In the genomic region with DNA sequence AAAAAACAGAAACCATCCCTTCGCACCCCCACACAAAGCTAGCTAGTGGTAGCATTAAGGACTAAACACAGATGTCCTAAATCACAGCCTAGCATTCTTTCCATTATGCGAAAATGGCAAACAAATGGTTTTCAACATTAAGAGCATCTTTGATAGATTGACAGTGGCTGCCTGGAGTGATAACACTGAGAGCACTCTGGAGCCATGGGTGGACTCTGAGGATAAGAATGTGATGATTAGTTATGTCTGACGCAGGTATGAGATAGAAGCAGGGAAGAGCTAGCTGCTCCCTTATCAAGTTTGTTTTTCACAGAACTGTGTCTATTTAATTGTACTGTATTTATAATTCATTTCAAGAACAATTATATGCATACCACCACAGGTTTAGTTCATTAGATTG, we compare ENCODE assay signal across 27 cellular contexts.
DNase-seq lines count a peak whose midpoint lies in the region; ATAC-seq, FAIRE-seq and TF ChIP-seq lines count a peak whose summit lies in the region.
"Had no signal": no experiment of that assay in that cellular context is flagged by ENCODE, and none has a peak within 500 bp of the region (broad histone marks: within the 10 kb centered on the region; RNA-seq: fewer than 3 reads in every experiment).

No MANE protein-coding gene starts in this region.

- H3K27ac Mint-ChIP-seq in progenitor cell of endocrine pancreas: no peak overlapping the region
- H3K27ac Mint-ChIP-seq: CD14-positive monocyte; CD4-positive, alpha-beta T cell; CD8-positive, alpha-beta memory T cell; H9; HFFc6 had no signal

- no peak overlapping the region for H3K14ac ChIP-seq in H1 (ENCODE audit: insufficient read length)

- no peak overlapping the region for H3K4me2 ChIP-seq in H1 (ENCODE audit: insufficient read depth in 1 of 2, low read depth in 2 of 2, low read length in 2 of 2)
- H3K4me2 ChIP-seq: A549; BLaER1 treated with 17β-estradiol and CSF1 and Interleukin-3, amounts not matched to agents 10 nM and 100 nM had no signal

- CTCF ChIA-PET in H1 (lab: Charles Lee; ENCODE audit: partially characterized antibody): interaction anchor here (0.6 to 1.1 kb wide), 3 partner anchors 15 to 20 kb away, joined by 3 read pairs; no protein-coding TSS in a partner anchor

- H2BK20ac ChIP-seq in H1 (ENCODE audit: low read length): peak overlapping the region; percentile 21; the same call in 1 of the 2 replicates

- DNase-seq in cardiac muscle cell (ENCODE audit: low read depth in 1 of 2, low spot score in 1 of 2): no peak
- DNase-seq in cardiac septum (ENCODE audit: low spot score): no peak
- no peak for DNase-seq in right cardiac atrium
- DNase-seq in right atrium auricular region (ENCODE audit: low spot score): no peak
- no peak for DNase-seq in H1 (ENCODE audit: low read depth in 1 of 2, low spot score in 2 of 2)
- no peak for DNase-seq in NCI-H526 (lab: John Stamatoyannopoulos, UW)
- DNase-seq in progenitor cell of endocrine pancreas (ENCODE audit: low spot score, unreplicated experiment): no peak
- DNase-seq: 8988T; ACHN; AML-193; BE2C; CD4-positive, alpha-beta T cell; CD8-positive, alpha-beta memory T cell; DMS 273 treated with DMSO at 0.1 percent for 48 hours; DMS79; EL; GDM1; GM23248; H9; HFFc6 had no signal

- H3K79me2 ChIP-seq in H1 (ENCODE audit: control insufficient read depth in 1 of 2, insufficient read depth in 2 of 2, low read length in 2 of 2): no peaks in the 10 kb centered on the region; a peak in 1 of 4 replicates

- no peak for TF ChIP-seq RAD21 in H1 (IDR thresholded peaks at IDR 0.05 in 1 of 2, conservative IDR thresholded peaks at IDR 0.05 in 1 of 2; ENCODE audit: low read depth in 2 of 2, low read length in 2 of 2)

- H3K23me2 ChIP-seq in H1 (ENCODE audit: low read depth, low read length): no peaks in the 10 kb centered on the region

- H3K9ac ChIP-seq in H1 (replicated peaks in 1 of 4; ENCODE audit: extremely low read depth in 1 of 4, low read depth in 3 of 4, low read length in 3 of 4): no peak overlapping the region
- H3K9ac ChIP-seq: BLaER1 treated with 17β-estradiol and CSF1 and Interleukin-3, amounts not matched to agents 10 nM and 100 nM; GM23248 had no signal

- whole genome bisulfite sequencing in right cardiac atrium: 75% methylated on average over 3 of the region's 3 CpGs
- 92% methylated on average over 3 of the region's 3 CpGs; no CpG with 5 or more reads in 1 of the 2 experiments for WGBS in H1 (ENCODE audit: extremely low coverage in 1 of 2, insufficient coverage in 1 of 2, insufficient read length in 1 of 2, insufficient replicate concordance in 2 of 2, low coverage in 1 of 2, low lambda C conversion rate in 2 of 2, missing lambda C conversion rate in 1 of 2), 2 experiments

- H2AFZ ChIP-seq in H1 (ENCODE audit: low read length): no peak overlapping the region
- H2AFZ ChIP-seq: GM23248 had no signal

- no peaks in the 10 kb centered on the region for H4K20me1 ChIP-seq in H1 (replicated peaks in 1 of 2; ENCODE audit: control insufficient read depth in 1 of 2, insufficient read depth in 2 of 2, low read length in 2 of 2)
- H4K20me1 ChIP-seq: BLaER1 treated with 17β-estradiol and CSF1 and Interleukin-3, amounts not matched to agents 10 nM and 100 nM had no signal

- H3K36me3 Mint-ChIP-seq in progenitor cell of endocrine pancreas (ENCODE audit: insufficient read depth): peaks cover 2% of the 10 kb centered on the region
- H3K36me3 Mint-ChIP-seq: CD14-positive monocyte; CD8-positive, alpha-beta memory T cell had no signal

- no peak overlapping the region for H2BK12ac ChIP-seq in H1 (ENCODE audit: low read depth, low read length)

- H3K9me3 ChIP-seq in cardiac muscle cell (ENCODE audit: low read depth) (no peaks in the 10 kb centered on the region), right cardiac atrium (ENCODE audit: control insufficient read depth, low read length) (no peaks in the 10 kb centered on the region), right atrium auricular region (no peaks in the 10 kb centered on the region), H1 (ENCODE audit: insufficient read depth in 2 of 2, low read depth in 1 of 2, low read length in 1 of 2) (peaks cover 2 to 7% of the 10 kb centered on the region in 2 experiments; a peak in 2 of 4 replicates)
- H3K9me3 ChIP-seq: BE2C had no signal

- POLR2A ChIA-PET in H1 (lab: Charles Lee; ENCODE audit: partially characterized antibody): no interaction called here

- H3K27me3 ChIP-seq in cardiac muscle cell (no peaks in the 10 kb centered on the region), right cardiac atrium (ENCODE audit: control insufficient read depth, insufficient read depth) (no peaks in the 10 kb centered on the region), right atrium auricular region (no peaks in the 10 kb centered on the region), H1 (replicated peaks in 1 of 4; ENCODE audit: control insufficient read depth in 3 of 4, extremely low read depth in 1 of 4, insufficient read depth in 3 of 4, low read length in 3 of 4) (peaks cover 0 to 1% (median 0%) of the 10 kb centered on the region in 4 experiments; a peak in 1 of 7 replicates)
- H3K27me3 ChIP-seq: BE2C; BLaER1 treated with 17β-estradiol and CSF1 and Interleukin-3, amounts not matched to agents 10 nM and 100 nM had no signal

- H4K5ac ChIP-seq in H1 (ENCODE audit: insufficient read length, low read depth, low read length): no peak overlapping the region

- no peak overlapping the region for H3K4me3 Mint-ChIP-seq in progenitor cell of endocrine pancreas (ENCODE audit: low read depth)
- H3K4me3 Mint-ChIP-seq: CD14-positive monocyte; CD4-positive, alpha-beta T cell; CD8-positive, alpha-beta memory T cell; H9; HFFc6 had no signal

- peaks cover 70% of the 10 kb centered on the region for H3K4me1 ChIP-seq in cardiac muscle cell (ENCODE audit: low read depth)
- H3K4me1 ChIP-seq in right cardiac atrium (ENCODE audit: control insufficient read depth, insufficient read depth, low read length): peaks cover 5% of the 10 kb centered on the region
- H3K4me1 ChIP-seq in right atrium auricular region: peaks cover 0 to 30% of the 10 kb centered on the region in 2 donors
- peaks cover 10 to 23% (median 20%) of the 10 kb centered on the region in 4 experiments for H3K4me1 ChIP-seq in H1 (replicated peaks in 1 of 4; ENCODE audit: control insufficient read depth in 3 of 4, insufficient read depth in 4 of 4, low read length in 3 of 4)
- H3K4me1 ChIP-seq: A549 had no signal

- no peak overlapping the region for H2AK5ac ChIP-seq in H1 (ENCODE audit: low read depth, low read length)

- H3K79me1 ChIP-seq in H1 (ENCODE audit: low read depth, low read length): no peaks in the 10 kb centered on the region

- H3K27ac ChIP-seq in cardiac muscle cell (peak overlapping the region; percentile 92), right cardiac atrium (ENCODE audit: low read length) (no peak overlapping the region), right atrium auricular region (no peak overlapping the region), H1 (ENCODE audit: low read depth, low read length) (no peak overlapping the region)
- H3K27ac ChIP-seq: A549; BLaER1 treated with 17β-estradiol and CSF1 and Interleukin-3, amounts not matched to agents 10 nM and 100 nM; GM23248 had no signal

- H3K4me3 ChIP-seq in cardiac muscle cell (no peak overlapping the region), right cardiac atrium (ENCODE audit: low read length) (no peak overlapping the region), right atrium auricular region (no peak overlapping the region), H1 (ENCODE audit: extremely low read depth in 1 of 4, insufficient read depth in 2 of 4, low read depth in 3 of 4, low read length in 4 of 4) (no peak overlapping the region)
- H3K4me3 ChIP-seq: A549; BLaER1 treated with 17β-estradiol and CSF1 and Interleukin-3, amounts not matched to agents 10 nM and 100 nM; GM12878; GM23248 had no signal

- H2BK120ac ChIP-seq in H1 (replicated peaks; ENCODE audit: low read depth, low read length): no peak overlapping the region

- peaks cover 5% of the 10 kb centered on the region for H3K9me3 Mint-ChIP-seq in progenitor cell of endocrine pancreas (ENCODE audit: low read depth)

- peak overlapping the region; percentile 22 for H4K91ac ChIP-seq in H1 (replicated peaks; ENCODE audit: insufficient read length, low read length)

- H4K8ac ChIP-seq in H1 (ENCODE audit: extremely low read depth, insufficient read depth, low read length): no peak overlapping the region

- H3K27me3 Mint-ChIP-seq in progenitor cell of endocrine pancreas: peaks cover 13% of the 10 kb centered on the region

- no peak overlapping the region for H2BK15ac ChIP-seq in H1 (ENCODE audit: low read length)

- no peak overlapping the region for H3K18ac ChIP-seq in H1 (ENCODE audit: extremely low read depth, low read length)

- peaks cover 12% of the 10 kb centered on the region for H3K4me1 Mint-ChIP-seq in progenitor cell of endocrine pancreas (ENCODE audit: low read depth)
- H3K4me1 Mint-ChIP-seq: CD14-positive monocyte; CD8-positive, alpha-beta memory T cell had no signal

- no peak for TF ChIP-seq POLR2A in H1 (IDR thresholded peaks at IDR 0.05; ENCODE audit: control extremely low read depth in 1 of 2, low read depth in 2 of 2, low read length in 2 of 2)

- TF ChIP-seq CTCF in cardiac muscle cell (IDR thresholded peaks at IDR 0.05; ENCODE audit: low read depth, low read length): no peak
- no peak for TF ChIP-seq CTCF in right atrium auricular region (IDR thresholded peaks at IDR 0.05)
- no peak for TF ChIP-seq CTCF in H1 (IDR thresholded peaks at IDR 0.05; ENCODE audit: control extremely low read depth in 1 of 3, insufficient read depth in 1 of 3, low read depth in 1 of 3, low read length in 3 of 3)
- TF ChIP-seq CTCF in progenitor cell of endocrine pancreas (IDR thresholded peaks at IDR 0.05; ENCODE audit: unreplicated experiment): no peak

- intact Hi-C loops in cardiac septum (cut with DNase I): no loop called here
- intact Hi-C loops in right cardiac atrium (cut with DNase I): no loop called here

- FAIRE-seq in H1 (lab: Jason Lieb, UNC): no peak
- FAIRE-seq: A549, D721Med, GM12878, GM19239 had no signal

- no peak overlapping the region for H3K56ac ChIP-seq in H1 (replicated peaks; ENCODE audit: insufficient read length, low read depth, low read length)

- no peak overlapping the region for H3K23ac ChIP-seq in H1 (ENCODE audit: insufficient read length)

- no peak for TF ChIP-seq EP300 in H1 (IDR thresholded peaks at IDR 0.05; ENCODE audit: borderline replicate concordance in 1 of 2, low read depth in 2 of 2, low read length in 2 of 2)

- H2BK5ac ChIP-seq in H1 (ENCODE audit: low read depth, low read length): no peak overlapping the region

- no peaks in the 10 kb centered on the region for H3K36me3 ChIP-seq in cardiac muscle cell
- H3K36me3 ChIP-seq in right atrium auricular region: no peaks in the 10 kb centered on the region
- H3K36me3 ChIP-seq in H1 (ENCODE audit: control insufficient read depth in 2 of 4, insufficient read depth in 4 of 4, low read length in 3 of 4): no peaks in the 10 kb centered on the region; a peak in 1 of 8 replicates
- H3K36me3 ChIP-seq: BE2C; BLaER1 treated with 17β-estradiol and CSF1 and Interleukin-3, amounts not matched to agents 10 nM and 100 nM had no signal

- ATAC-seq in right cardiac atrium: peak; percentile 20 to 24
- ATAC-seq: A549, GM12878, HCT116 had no signal

- H3K4ac ChIP-seq in H1 (replicated peaks; ENCODE audit: insufficient read length, low read depth, low read length): no peak overlapping the region

TF ChIP-seq in H1, 55 proteins besides CTCF, POLR2A, EP300 and RAD21 (continues in another document):
- TF ChIP-seq JUND (IDR thresholded peaks at IDR 0.05; ENCODE audit: low read length): no peak
- TF ChIP-seq BACH1 (IDR thresholded peaks at IDR 0.05; ENCODE audit: low read length): no peak
